In genomic region chrX:119468930-119469635, GRCh38 we compare ENCODE assay signal across 1 cellular context.
TF ChIP-seq lines count a peak whose summit lies in the region.

No MANE protein-coding gene starts in this region.

TF ChIP-seq in IMR-90, 13 proteins besides CTCF, POLR2A, EP300 and RAD21:
- TF ChIP-seq FOS (IDR thresholded peaks at IDR 0.05; ENCODE audit: low read depth, low read length) (no peak), NFE2L2 (IDR thresholded peaks at IDR 0.05; ENCODE audit: low read depth, low read length) (no peak), SMC3 (IDR thresholded peaks at IDR 0.05; ENCODE audit: low read depth, low read length) (peak; percentile 42), MXI1 (IDR thresholded peaks at IDR 0.05; ENCODE audit: borderline replicate concordance, low read depth, low read length) (0 out of 2 replicates have a peak, but pooled peaks have one; percentile 44)
TF ChIP-seq in IMR-90: peak in this region for 2.
